Comparison of ENCODE assay signal across 23 cellular contexts in the genomic region with DNA sequence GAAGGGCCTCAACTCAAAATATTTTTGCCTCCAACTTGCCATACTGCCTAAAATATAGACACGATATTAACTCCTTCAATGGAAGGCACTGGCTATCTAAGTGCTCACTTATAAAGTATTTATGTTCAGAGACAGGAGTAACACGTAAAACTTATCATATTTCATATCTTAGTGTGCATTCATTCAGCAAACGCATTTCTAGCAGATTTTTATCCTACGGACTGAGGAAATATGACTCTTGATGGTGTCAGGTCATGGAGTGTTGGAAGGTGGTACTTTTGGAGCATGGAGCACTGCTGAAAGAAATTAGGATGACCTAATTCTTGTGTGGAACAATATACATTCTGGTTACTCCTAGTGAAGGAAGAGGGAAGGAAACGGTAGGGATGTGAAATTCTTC.
"Had no signal": no experiment of that assay in that cellular context is flagged by ENCODE, and none has a peak within 500 bp of the region (broad histone marks: within the 10 kb centered on the region; RNA-seq: fewer than 3 reads in every experiment).

No MANE protein-coding gene starts in this region.

- H3K4me1 ChIP-seq: gastrocnemius medialis, left ventricle myocardium inferior, neural progenitor cell, pancreas, right lobe of liver, testis had no signal

- H3K9me3 ChIP-seq: gastrocnemius medialis, left ventricle myocardium inferior, mucosa of descending colon, pancreas, right lobe of liver, testis had no signal

- H3K27ac ChIP-seq: dorsolateral prefrontal cortex, gastrocnemius medialis, left ventricle myocardium inferior, neural progenitor cell, pancreas, right lobe of liver, testis had no signal

- H3K27me3 ChIP-seq: dorsolateral prefrontal cortex, gastrocnemius medialis, neural progenitor cell, pancreas, right lobe of liver, testis had no signal

- H3K4me3 ChIP-seq: dorsolateral prefrontal cortex, gastrocnemius medialis, left ventricle myocardium inferior, mucosa of descending colon, neural progenitor cell, pancreas, right lobe of liver, smooth muscle cell, testis had no signal

- H3K4me2 ChIP-seq: neural progenitor cell, smooth muscle cell had no signal

- H3K4me1 Mint-ChIP-seq: activated naive CD4-positive, alpha-beta T cell treated with anti-CD3 and anti-CD28 coated beads, Interleukin-2, amount 50 U/mL, for 24 hours; naive B cell; neural progenitor cell; stimulated activated memory B cell treated with anti-CD40 and anti-IgM and Interleukin-4, amounts not matched to agents 10 μg/mL and 1 μg/mL and 100 μg/mL, for 72 hours had no signal

- H3K9ac ChIP-seq: neural progenitor cell had no signal

- DNase-seq: activated CD4-positive, alpha-beta T cell treated with anti-CD3 and anti-CD28 coated beads, Interleukin-2, amount 50 U/mL, for 1 hour; activated CD4-positive, CD25-positive, alpha-beta regulatory T cell treated with anti-CD3 and anti-CD28 coated beads, Interleukin-2, amount 50 U/mL, for 72 hours; activated CD8-positive, alpha-beta memory T cell treated with anti-CD3 and anti-CD28 coated beads, Interleukin-2, amount 50 U/mL, for 48 hours; activated gamma-delta T cell; activated T-cell treated with anti-CD3 and anti-CD28 coated beads, Interleukin-2, amount 50 U/mL, for 48 hours; dorsolateral prefrontal cortex; gastrocnemius medialis; head of caudate nucleus; left ventricle myocardium inferior; naive B cell; pancreas; right lobe of liver; stimulated activated CD4-positive, alpha-beta T cell treated with anti-CD3 and anti-CD28 coated beads, Interleukin-4, amount 100 ng/mL, for 24 hours; T-cell; T-helper 9 cell; testis had no signal

- ATAC-seq: gastrocnemius medialis; stimulated activated memory B cell treated with anti-CD40 and anti-IgM and Interleukin-4, amounts not matched to agents 10 μg/mL and 1 μg/mL and 100 μg/mL, for 72 hours; T-cell had no signal

- H2AFZ ChIP-seq: neural progenitor cell had no signal

- H3K4me3 Mint-ChIP-seq: activated naive CD4-positive, alpha-beta T cell treated with anti-CD3 and anti-CD28 coated beads, Interleukin-2, amount 50 U/mL, for 24 hours; memory B cell; naive B cell; neural progenitor cell; stimulated activated memory B cell treated with anti-CD40 and anti-IgM and Interleukin-4, amounts not matched to agents 10 μg/mL and 1 μg/mL and 100 μg/mL, for 72 hours; T-cell; type B pancreatic cell had no signal

- H3K27me3 Mint-ChIP-seq: memory B cell; naive B cell; stimulated activated memory B cell treated with anti-CD40 and anti-IgM and Interleukin-4, amounts not matched to agents 10 μg/mL and 1 μg/mL and 100 μg/mL, for 72 hours; type B pancreatic cell had no signal

- H3K9me3 Mint-ChIP-seq: activated naive CD4-positive, alpha-beta T cell treated with anti-CD3 and anti-CD28 coated beads, Interleukin-2, amount 50 U/mL, for 24 hours; memory B cell; naive B cell; neural progenitor cell; stimulated activated memory B cell treated with anti-CD40 and anti-IgM and Interleukin-4, amounts not matched to agents 10 μg/mL and 1 μg/mL and 100 μg/mL, for 72 hours; T-cell; type B pancreatic cell had no signal

- H3K36me3 Mint-ChIP-seq: naive B cell, neural progenitor cell, type B pancreatic cell had no signal

- H3K36me3 ChIP-seq: gastrocnemius medialis, left ventricle myocardium inferior, neural progenitor cell, pancreas, right lobe of liver had no signal

- H3K27ac Mint-ChIP-seq: activated naive CD4-positive, alpha-beta T cell treated with anti-CD3 and anti-CD28 coated beads, Interleukin-2, amount 50 U/mL, for 24 hours; memory B cell; neural progenitor cell; stimulated activated memory B cell treated with anti-CD40 and anti-IgM and Interleukin-4, amounts not matched to agents 10 μg/mL and 1 μg/mL and 100 μg/mL, for 72 hours; T-cell; type B pancreatic cell had no signal
